10 cellular contexts compared by ENCODE assay signal in the genomic region with DNA sequence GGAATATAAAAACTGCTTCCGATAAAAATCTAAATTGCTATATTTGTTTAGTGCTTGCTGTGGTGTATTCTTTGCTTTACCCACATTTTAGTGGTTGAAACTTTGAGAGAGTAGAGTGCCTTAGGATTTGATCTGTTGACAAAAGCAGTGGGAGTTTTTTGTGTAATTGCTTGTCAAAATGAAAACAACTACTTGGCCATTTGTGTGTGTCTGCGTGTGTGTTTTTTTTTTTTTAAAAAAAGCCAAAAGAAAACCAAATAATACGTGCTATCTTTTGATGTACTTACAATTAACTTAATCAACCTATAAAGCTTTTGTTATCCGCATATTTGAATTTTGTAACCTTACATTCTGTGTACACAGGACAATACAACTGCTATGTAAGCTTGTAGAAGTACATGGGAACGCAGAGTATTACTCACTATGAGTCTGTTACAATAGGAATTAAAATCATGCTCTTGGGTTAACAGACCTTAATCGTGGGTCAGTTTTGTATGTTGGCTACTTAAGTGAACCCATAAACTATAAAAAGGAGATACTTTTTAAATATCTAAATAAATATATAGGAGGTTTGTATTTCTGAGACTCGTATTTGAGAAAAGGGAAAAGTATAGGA.
A peak's percentile ranks its signal among the peaks of the same experiment; 100 is the strongest.
DNase-seq lines count a peak whose midpoint lies in the region; FAIRE-seq and TF ChIP-seq lines count a peak whose summit lies in the region.
"Had no signal": no experiment of that assay in that cellular context is flagged by ENCODE, and none has a peak within 500 bp of the region (broad histone marks: within the 10 kb centered on the region; RNA-seq: fewer than 3 reads in every experiment).

No MANE protein-coding gene starts in this region.

- peaks cover 2% of the 10 kb centered on the region; the same call in 1 of the 2 replicates for H3K23me2 ChIP-seq in H1 (ENCODE audit: low read depth, low read length)

- H4K20me1 ChIP-seq in H1 (replicated peaks in 1 of 2; ENCODE audit: control insufficient read depth in 1 of 2, insufficient read depth in 2 of 2, low read length in 2 of 2): no peaks in the 10 kb centered on the region

- H2BK12ac ChIP-seq in H1 (ENCODE audit: low read depth, low read length): 0 out of 2 replicates have a peak overlapping the region, but pooled peaks have one; percentile 87

- H3K9me3 ChIP-seq in H1 (ENCODE audit: insufficient read depth in 2 of 2, low read depth in 1 of 2, low read length in 1 of 2) (no peaks in the 10 kb centered on the region), vagina (no peaks in the 10 kb centered on the region), testis (no peaks in the 10 kb centered on the region)

- no peak overlapping the region for H2AK5ac ChIP-seq in H1 (ENCODE audit: low read depth, low read length)

- 89 to 100% methylated on average over 1 to 7 of the region's 7 CpGs for WGBS in H1 (ENCODE audit: extremely low coverage in 1 of 2, insufficient coverage in 1 of 2, insufficient read length in 1 of 2, insufficient replicate concordance in 2 of 2, low coverage in 1 of 2, low lambda C conversion rate in 2 of 2, missing lambda C conversion rate in 1 of 2), 2 experiments
- WGBS in testis, 2 donors: 56 to 59% methylated on average over 7 of the region's 7 CpGs

- H4K91ac ChIP-seq in H1 (replicated peaks; ENCODE audit: insufficient read length, low read length): no peak overlapping the region

- no peak for TF ChIP-seq RAD21 in H1 (IDR thresholded peaks at IDR 0.05 in 1 of 2, conservative IDR thresholded peaks at IDR 0.05 in 1 of 2; ENCODE audit: low read depth in 2 of 2, low read length in 2 of 2)

- peaks cover 53% of the 10 kb centered on the region for H3K4me1 Mint-ChIP-seq in mesothelial cell of epicardium

- no peaks in the 10 kb centered on the region for H3K79me1 ChIP-seq in H1 (ENCODE audit: low read depth, low read length)

- H2BK15ac ChIP-seq in H1 (ENCODE audit: low read length): no peak overlapping the region

- no peaks in the 10 kb centered on the region for H3K79me2 ChIP-seq in H1 (ENCODE audit: control insufficient read depth in 1 of 2, insufficient read depth in 2 of 2, low read length in 2 of 2)

- H2BK5ac ChIP-seq in H1 (ENCODE audit: low read depth, low read length): no peak overlapping the region

- no peaks in the 10 kb centered on the region for H3K27me3 ChIP-seq in H1 (replicated peaks in 1 of 4; ENCODE audit: control insufficient read depth in 3 of 4, extremely low read depth in 1 of 4, insufficient read depth in 3 of 4, low read length in 3 of 4)
- no peaks in the 10 kb centered on the region for H3K27me3 ChIP-seq in vagina
- H3K27me3 ChIP-seq in testis: no peaks in the 10 kb centered on the region

- TF ChIP-seq POLR2A in H1 (IDR thresholded peaks at IDR 0.05; ENCODE audit: control extremely low read depth in 1 of 2, low read depth in 2 of 2, low read length in 2 of 2) (no peak), vagina (IDR thresholded peaks at IDR 0.05) (no peak), testis (IDR thresholded peaks at IDR 0.05) (no peak)

- CTCF ChIA-PET in H1 (lab: Charles Lee; ENCODE audit: partially characterized antibody): interaction anchor here (1.8 to 1.9 kb wide), 2 partner anchors 32 to 137 kb away, joined by 5 to 9 read pairs; no protein-coding TSS in a partner anchor

- H3K27me3 Mint-ChIP-seq in mesothelial cell of epicardium (ENCODE audit: low read depth): no peaks in the 10 kb centered on the region

- no peaks in the 10 kb centered on the region for H3K36me3 Mint-ChIP-seq in mesothelial cell of epicardium

- H3K9me3 Mint-ChIP-seq in mesothelial cell of epicardium: no peaks in the 10 kb centered on the region
- H3K9me3 Mint-ChIP-seq: T-helper 2 cell treated with Interferon-gamma antibody and Interleukin-4, amounts not matched to agents 5 μg/mL and 100 μg/mL, for 36 hours had no signal

- H2BK120ac ChIP-seq in H1 (replicated peaks; ENCODE audit: low read depth, low read length): no peak overlapping the region

- FAIRE-seq in H1 (lab: Jason Lieb, UNC): no peak

- H3K4me3 Mint-ChIP-seq in mesothelial cell of epicardium: peak overlapping the region; percentile 54
- H3K4me3 Mint-ChIP-seq: T-helper 2 cell treated with Interferon-gamma antibody and Interleukin-4, amounts not matched to agents 5 μg/mL and 100 μg/mL, for 36 hours had no signal

- H3K9ac ChIP-seq in H1 (replicated peaks in 1 of 4; ENCODE audit: extremely low read depth in 1 of 4, low read depth in 3 of 4, low read length in 3 of 4): no peak overlapping the region

- DNase-seq in NCI-H748 (lab: John Stamatoyannopoulos, UW; ENCODE audit: unreplicated experiment): peak; percentile 55
- DNase-seq in NCI-H748 treated with DMSO at 0.1 percent for 48 hours (lab: John Stamatoyannopoulos, UW): no peak
- DNase-seq in H1 (ENCODE audit: low read depth in 1 of 2, low spot score in 2 of 2): no peak
- no peak for DNase-seq in mesothelial cell of epicardium (ENCODE audit: low spot score in 2 of 2, unreplicated experiment in 2 of 2)
- DNase-seq in vagina (ENCODE audit: extremely low spot score in 2 of 2): no peak
- DNase-seq in activated gamma-delta T cell treated with Interleukin-2 at 50 U/mL for 16 hours: no peak
- DNase-seq in HuH-7 (ENCODE audit: low spot score): no peak
- no peak for DNase-seq in testis
- DNase-seq: GOT3 had no signal

- H3K27ac Mint-ChIP-seq in mesothelial cell of epicardium: peak overlapping the region; percentile 96
- H3K27ac Mint-ChIP-seq: T-helper 2 cell treated with Interferon-gamma antibody and Interleukin-4, amounts not matched to agents 5 μg/mL and 100 μg/mL, for 36 hours had no signal

- no peak overlapping the region for H4K8ac ChIP-seq in H1 (ENCODE audit: extremely low read depth, insufficient read depth, low read length)

- H3K23ac ChIP-seq in H1 (ENCODE audit: insufficient read length): no peak overlapping the region

- H3K4me1 ChIP-seq in H1 (replicated peaks in 1 of 4; ENCODE audit: control insufficient read depth in 3 of 4, insufficient read depth in 4 of 4, low read length in 3 of 4) (peaks cover 9 to 19% (median 17%) of the 10 kb centered on the region in 4 experiments), vagina (peaks cover 39% of the 10 kb centered on the region), testis (peaks cover 5% of the 10 kb centered on the region)

- POLR2A ChIA-PET in H1 (lab: Charles Lee; ENCODE audit: partially characterized antibody): interaction anchor here (1.3 kb wide), 1 partner anchor 140 kb away, joined by 4 read pairs; no protein-coding TSS in a partner anchor

- no peak overlapping the region for H3K4me3 ChIP-seq in H1 (ENCODE audit: extremely low read depth in 1 of 4, insufficient read depth in 2 of 4, low read depth in 3 of 4, low read length in 4 of 4)
- peak overlapping the region in 1 of 2 donors; percentile 12 for H3K4me3 ChIP-seq in vagina
- H3K4me3 ChIP-seq in testis: no peak overlapping the region

- no peak for TF ChIP-seq CTCF in H1 (IDR thresholded peaks at IDR 0.05; ENCODE audit: control extremely low read depth in 1 of 3, insufficient read depth in 1 of 3, low read depth in 1 of 3, low read length in 3 of 3)
- no peak for TF ChIP-seq CTCF in mesothelial cell of epicardium (IDR thresholded peaks at IDR 0.05; ENCODE audit: unreplicated experiment)
- no peak for TF ChIP-seq CTCF in vagina (IDR thresholded peaks at IDR 0.05)
- no peak for TF ChIP-seq CTCF in testis (IDR thresholded peaks at IDR 0.05)

- TF ChIP-seq EP300 in H1 (IDR thresholded peaks at IDR 0.05; ENCODE audit: borderline replicate concordance in 1 of 2, low read depth in 2 of 2, low read length in 2 of 2): no peak

- no peak overlapping the region for H3K56ac ChIP-seq in H1 (replicated peaks; ENCODE audit: insufficient read length, low read depth, low read length)

- no peak overlapping the region for H4K5ac ChIP-seq in H1 (ENCODE audit: insufficient read length, low read depth, low read length)

- no peak overlapping the region for H3K4ac ChIP-seq in H1 (replicated peaks; ENCODE audit: insufficient read length, low read depth, low read length)

- H2BK20ac ChIP-seq in H1 (ENCODE audit: low read length): no peak overlapping the region

- no peak overlapping the region for H2AFZ ChIP-seq in H1 (ENCODE audit: low read length)

- H3K18ac ChIP-seq in H1 (ENCODE audit: extremely low read depth, low read length): no peak overlapping the region

- H3K4me2 ChIP-seq in H1 (ENCODE audit: insufficient read depth in 1 of 2, low read depth in 2 of 2, low read length in 2 of 2): no peak overlapping the region

- intact Hi-C loops in vagina (cut with DNase I) (no loop called here), testis (cut with DNase I; ENCODE audit: low total_unique reads) (no loop called here)

- H3K14ac ChIP-seq in H1 (ENCODE audit: insufficient read length): no peak overlapping the region

- H3K27ac ChIP-seq in H1 (ENCODE audit: low read depth, low read length): no peak overlapping the region
- H3K27ac ChIP-seq in vagina: peak overlapping the region; percentile 16
- no peak overlapping the region for H3K27ac ChIP-seq in testis

- H3K36me3 ChIP-seq in H1 (ENCODE audit: control insufficient read depth in 2 of 4, insufficient read depth in 4 of 4, low read length in 3 of 4): no peaks in the 10 kb centered on the region
- no peaks in the 10 kb centered on the region for H3K36me3 ChIP-seq in vagina
- H3K36me3 ChIP-seq in testis (ENCODE audit: low read depth, missing control alignments): no peaks in the 10 kb centered on the region

TF ChIP-seq in H1, 55 proteins besides CTCF, POLR2A, EP300 and RAD21 (continues in another document):
- TF ChIP-seq RNF2 (IDR thresholded peaks at IDR 0.05; ENCODE audit: borderline replicate concordance, low read depth, low read length, missing control alignments, poor library complexity, severe bottlenecking) (no peak), POLR2AphosphoS5 (IDR thresholded peaks at IDR 0.05; ENCODE audit: low read depth, low read length) (no peak), HDAC2 (IDR thresholded peaks at IDR 0.05; ENCODE audit: borderline replicate concordance in 1 of 2, low read depth in 2 of 2, low read length in 2 of 2) (no peak), GABPA (IDR thresholded peaks at IDR 0.05; ENCODE audit: borderline replicate concordance, insufficient read depth, low read length) (no peak), TCF12 (IDR thresholded peaks at IDR 0.05; ENCODE audit: low read depth, low read length) (no peak), SAP30 (IDR thresholded peaks at IDR 0.05; ENCODE audit: insufficient read depth, insufficient replicate concordance, low read length) (no peak), BACH1 (IDR thresholded peaks at IDR 0.05; ENCODE audit: low read length) (no peak)
- TF ChIP-seq, protein P1, sequence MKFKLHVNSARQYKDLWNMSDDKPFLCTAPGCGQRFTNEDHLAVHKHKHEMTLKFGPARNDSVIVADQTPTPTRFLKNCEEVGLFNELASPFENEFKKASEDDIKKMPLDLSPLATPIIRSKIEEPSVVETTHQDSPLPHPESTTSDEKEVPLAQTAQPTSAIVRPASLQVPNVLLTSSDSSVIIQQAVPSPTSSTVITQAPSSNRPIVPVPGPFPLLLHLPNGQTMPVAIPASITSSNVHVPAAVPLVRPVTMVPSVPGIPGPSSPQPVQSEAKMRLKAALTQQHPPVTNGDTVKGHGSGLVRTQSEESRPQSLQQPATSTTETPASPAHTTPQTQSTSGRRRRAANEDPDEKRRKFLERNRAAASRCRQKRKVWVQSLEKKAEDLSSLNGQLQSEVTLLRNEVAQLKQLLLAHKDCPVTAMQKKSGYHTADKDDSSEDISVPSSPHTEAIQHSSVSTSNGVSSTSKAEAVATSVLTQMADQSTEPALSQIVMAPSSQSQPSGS (IDR thresholded peaks at IDR 0.05; ENCODE audit: low read length): no peak
